In the genomic region with DNA sequence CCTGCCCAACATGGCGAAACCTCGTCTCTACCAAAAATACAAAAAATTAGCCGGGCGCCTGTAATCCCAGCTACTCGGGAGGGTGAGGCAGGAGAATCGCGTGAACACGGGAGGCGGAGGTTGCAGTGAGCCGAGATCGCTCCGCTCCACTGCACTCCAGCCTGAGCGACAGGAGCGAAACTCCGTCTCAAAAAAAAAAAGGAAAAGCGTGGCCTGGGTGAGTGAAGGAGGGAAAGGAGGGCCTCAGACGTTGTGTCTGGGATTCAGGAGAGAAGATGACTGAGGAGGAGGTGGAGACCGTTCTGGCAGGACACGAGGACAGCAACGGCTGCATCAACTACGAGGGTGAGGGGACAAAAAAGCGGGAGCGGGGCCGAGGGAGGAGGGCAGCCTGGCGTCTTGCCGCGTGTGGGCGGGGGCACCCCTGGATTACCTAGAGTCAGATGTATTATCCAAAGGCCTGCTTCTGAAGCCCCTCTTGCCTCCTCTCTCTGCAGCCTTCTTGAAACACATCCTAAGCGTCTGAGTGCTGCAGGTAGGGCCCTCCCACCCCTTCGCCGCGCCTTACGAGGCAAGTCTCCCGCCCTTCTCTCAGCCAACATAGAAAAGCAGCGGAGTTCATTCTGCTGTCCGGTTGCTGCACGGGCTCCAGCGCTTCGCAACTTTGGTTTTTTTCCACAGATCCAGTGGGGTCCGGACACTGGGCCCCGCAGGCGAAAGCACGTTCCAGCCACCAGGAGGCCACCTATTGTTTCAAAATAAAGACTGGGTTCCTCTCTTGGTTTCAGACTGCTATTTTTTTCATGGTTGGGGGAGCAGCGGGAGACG, we compare ENCODE assay signal across 8 cellular contexts. TPM values are rescaled to one million over a fixed set of nuclear protein-coding genes. Genes with fewer than 3 reads are reported as not detected.
DNase-seq lines count a peak whose midpoint lies in the region; ATAC-seq and TF ChIP-seq lines count a peak whose summit lies in the region.

No MANE protein-coding gene starts in this region.

- no peaks in the 10 kb centered on the region for H3K27me3 ChIP-seq in CD4-positive, alpha-beta T cell (ENCODE audit: control insufficient read depth, insufficient read depth, low read length)
- H3K27me3 ChIP-seq in effector memory CD4-positive, alpha-beta T cell (replicated peaks; ENCODE audit: control insufficient read depth, insufficient read depth, low read length, poor library complexity, severe bottlenecking), result no peaks in the 10 kb centered on the region

- peak in 9 of 10 experiments; percentile 32 to 63 (median 46) for DNase-seq in CD4-positive, alpha-beta T cell
- DNase-seq in HPDE6-E6E7 (ENCODE audit: extremely low spot score) (peak; percentile 70), NCI-H82 treated with DMSO at 0.1 percent for 48 hours (lab: John Stamatoyannopoulos, UW; ENCODE audit: unreplicated experiment) (peak; percentile 83), memory B cell (ENCODE audit: low spot score in 2 of 2) (peak; percentile 67 to 74)
- DNase-seq in activated CD8-positive, alpha-beta T cell treated with anti-CD3 and anti-CD28 coated beads, Interleukin-2, amount 10 ng/mL, durations not matched to agents 7 days and 5 days, result peak; percentile 80
- DNase-seq in effector memory CD4-positive, alpha-beta T cell, result peak in 2 of 3 donors; percentile 23 to 58
- DNase-seq in stimulated activated CD8-positive, alpha-beta memory T cell treated with anti-CD3 and anti-CD28 coated beads, Interleukin-12 subunit alpha, Interleukin-12 subunit beta, amount 100 ng/mL, for 24 hours (ENCODE audit: extremely low read depth), result peak; percentile 31

- peak overlapping the region; percentile 77 for H3K4me3 ChIP-seq in effector memory CD4-positive, alpha-beta T cell (ENCODE audit: insufficient read depth, low read depth, low read length, poor library complexity, severe bottlenecking)

- peak overlapping the region; percentile 60 for H3K27ac ChIP-seq in CD4-positive, alpha-beta T cell (ENCODE audit: low read depth, low read length)
- peak overlapping the region; percentile 95 for H3K27ac ChIP-seq in effector memory CD4-positive, alpha-beta T cell (ENCODE audit: insufficient read depth, low read length, poor library complexity, severe bottlenecking)

- no peaks in the 10 kb centered on the region for H3K9me3 ChIP-seq in CD4-positive, alpha-beta T cell (ENCODE audit: control insufficient read depth, low read length)
- no peaks in the 10 kb centered on the region for H3K9me3 ChIP-seq in effector memory CD4-positive, alpha-beta T cell (ENCODE audit: control insufficient read depth, low read length)

- POLR2A ChIA-PET in CD4-positive, alpha-beta T cell (lab: Charles Lee), result interaction anchor here (0.7 to 6.7 kb wide), 7 partner anchors 14 to 932 kb away, joined by 3 to 89 read pairs (median 4); a partner anchor contains a TSS
- POLR2A ChIA-PET in activated CD8-positive, alpha-beta T cell treated with anti-CD3 and anti-CD28 coated beads, Interleukin-2, amount 10 ng/mL, durations not matched to agents 7 days and 5 days (lab: Charles Lee), result interaction anchor here (0.7 to 6.6 kb wide), 8 partner anchors 9 to 294 kb away, joined by 3 to 77 read pairs (median 4); a partner anchor contains a TSS

- H3K27me3 Mint-ChIP-seq in CD4-positive, alpha-beta T cell, result no peaks in the 10 kb centered on the region
- H3K27me3 Mint-ChIP-seq in activated CD8-positive, alpha-beta T cell treated with anti-CD3 and anti-CD28 coated beads, Interleukin-2, amount 10 ng/mL, durations not matched to agents 7 days and 5 days (ENCODE audit: low read depth), result no peaks in the 10 kb centered on the region
- H3K27me3 Mint-ChIP-seq in memory B cell, result no peaks in the 10 kb centered on the region

- peaks cover 43% of the 10 kb centered on the region for H3K4me1 Mint-ChIP-seq in CD4-positive, alpha-beta T cell (ENCODE audit: low read depth)
- H3K4me1 Mint-ChIP-seq in activated CD8-positive, alpha-beta T cell treated with anti-CD3 and anti-CD28 coated beads, Interleukin-2, amount 10 ng/mL, durations not matched to agents 7 days and 5 days (ENCODE audit: low read depth), result peaks cover 68% of the 10 kb centered on the region
- peaks cover 38% of the 10 kb centered on the region for H3K4me1 Mint-ChIP-seq in memory B cell

- ATAC-seq in CD4-positive, alpha-beta T cell (ENCODE audit: poor library complexity), result peak; percentile 38
- peak; percentile 38 for ATAC-seq in GM19395 (IDR thresholded peaks at IDR 0.05; ENCODE audit: unreplicated experiment)
- ATAC-seq in activated CD8-positive, alpha-beta T cell treated with anti-CD3 and anti-CD28 coated beads, Interleukin-2, amount 10 ng/mL, durations not matched to agents 7 days and 5 days, result peak; percentile 53
- ATAC-seq in memory B cell (ENCODE audit: low read depth), result peak; percentile 67

- H3K36me3 Mint-ChIP-seq in CD4-positive, alpha-beta T cell (ENCODE audit: low read depth), result peaks cover 41% of the 10 kb centered on the region
- H3K36me3 Mint-ChIP-seq in activated CD8-positive, alpha-beta T cell treated with anti-CD3 and anti-CD28 coated beads, Interleukin-2, amount 10 ng/mL, durations not matched to agents 7 days and 5 days (ENCODE audit: low read depth), result peaks cover 62% of the 10 kb centered on the region
- peaks cover 17% of the 10 kb centered on the region for H3K36me3 Mint-ChIP-seq in memory B cell

- H3K27ac Mint-ChIP-seq in CD4-positive, alpha-beta T cell, result peak overlapping the region; percentile 92
- peak overlapping the region; percentile 96 for H3K27ac Mint-ChIP-seq in activated CD8-positive, alpha-beta T cell treated with anti-CD3 and anti-CD28 coated beads, Interleukin-2, amount 10 ng/mL, durations not matched to agents 7 days and 5 days
- H3K27ac Mint-ChIP-seq in memory B cell, result peak overlapping the region; percentile 98

- no peaks in the 10 kb centered on the region for H3K9me3 Mint-ChIP-seq in CD4-positive, alpha-beta T cell
- H3K9me3 Mint-ChIP-seq in activated CD8-positive, alpha-beta T cell treated with anti-CD3 and anti-CD28 coated beads, Interleukin-2, amount 10 ng/mL, durations not matched to agents 7 days and 5 days (ENCODE audit: insufficient read depth), result no peaks in the 10 kb centered on the region
- no peaks in the 10 kb centered on the region for H3K9me3 Mint-ChIP-seq in memory B cell

- peak overlapping the region; percentile 96 for H3K4me3 Mint-ChIP-seq in CD4-positive, alpha-beta T cell
- H3K4me3 Mint-ChIP-seq in activated CD8-positive, alpha-beta T cell treated with anti-CD3 and anti-CD28 coated beads, Interleukin-2, amount 10 ng/mL, durations not matched to agents 7 days and 5 days, result peak overlapping the region; percentile 90
- H3K4me3 Mint-ChIP-seq in memory B cell, result peak overlapping the region; percentile 96

- intact Hi-C loops in CD4-positive, alpha-beta T cell (cut with DNase I, micrococcal nuclease), result loop anchor here (1.0 kb wide), 2 partner anchors 29 to 31 kb away; a partner anchor contains a TSS

- CTCF ChIA-PET in CD4-positive, alpha-beta T cell (lab: Charles Lee), result interaction anchor here (1.4 to 2.8 kb wide), 2 partner anchors 31 to 32 kb away, joined by 7 to 10 read pairs (median 8); a partner anchor contains a TSS
- CTCF ChIA-PET in activated CD8-positive, alpha-beta T cell treated with anti-CD3 and anti-CD28 coated beads, Interleukin-2, amount 10 ng/mL, durations not matched to agents 7 days and 5 days (lab: Charles Lee), result interaction anchor here (1.1 to 8.3 kb wide), 4 partner anchors 29 to 39 kb away, joined by 4 to 74 read pairs (median 32); a partner anchor contains a TSS

- H3K36me3 ChIP-seq in effector memory CD4-positive, alpha-beta T cell (ENCODE audit: control insufficient read depth, insufficient read depth, low read length), result peaks cover 18% of the 10 kb centered on the region

- H3K4me1 ChIP-seq in effector memory CD4-positive, alpha-beta T cell (ENCODE audit: control insufficient read depth, insufficient read depth, low read length, poor library complexity, severe bottlenecking), result peaks cover 40% of the 10 kb centered on the region

- TF ChIP-seq CTCF in CD4-positive, alpha-beta T cell (IDR thresholded peaks at IDR 0.05), result peak; percentile 66

RNA-seq across cellular contexts. Expression of a gene that starts 0.7 kb away (rescaled TPM):
- 100 to 1,000 TPM; 670 to 673 TPM for total RNA-seq in CD4-positive, alpha-beta T cell
- total RNA-seq in activated CD8-positive, alpha-beta T cell treated with anti-CD3 and anti-CD28 coated beads, Interleukin-2, amount 10 ng/mL, durations not matched to agents 7 days and 5 days, result 1,000 to 10,000 TPM; 1,527 to 1,542 TPM

RNA-seq across cellular contexts. Expression of a gene that starts 5.0 kb away (rescaled TPM):
- total RNA-seq in CD4-positive, alpha-beta T cell, result 1 to 10 TPM; 6.2 to 6.4 TPM
- 10 to 100 TPM; 60.0 to 60.7 TPM for total RNA-seq in activated CD8-positive, alpha-beta T cell treated with anti-CD3 and anti-CD28 coated beads, Interleukin-2, amount 10 ng/mL, durations not matched to agents 7 days and 5 days

RNA-seq across cellular contexts. Expression of a gene that starts 29.3 kb away (rescaled TPM):
- 10 to 100 TPM; 88.5 to 90.3 TPM for total RNA-seq in CD4-positive, alpha-beta T cell
- 100 to 1,000 TPM; 317 to 333 TPM for total RNA-seq in activated CD8-positive, alpha-beta T cell treated with anti-CD3 and anti-CD28 coated beads, Interleukin-2, amount 10 ng/mL, durations not matched to agents 7 days and 5 days

RNA-seq across cellular contexts. Expression of a gene that starts 31.9 kb away (rescaled TPM):
- total RNA-seq in CD4-positive, alpha-beta T cell, result 100 to 1,000 TPM; 104 to 109 TPM
- total RNA-seq in activated CD8-positive, alpha-beta T cell treated with anti-CD3 and anti-CD28 coated beads, Interleukin-2, amount 10 ng/mL, durations not matched to agents 7 days and 5 days, result 100 to 1,000 TPM; 144 to 154 TPM

RNA-seq across cellular contexts. Expression of a gene that starts 39.3 kb away (rescaled TPM):
- total RNA-seq in CD4-positive, alpha-beta T cell, result 1 to 10 TPM; 6.3 to 8.9 TPM
- 10 to 100 TPM in 1 of 2 experiments, 1 to 10 TPM in 1; 9.1 to 10.6 TPM for total RNA-seq in activated CD8-positive, alpha-beta T cell treated with anti-CD3 and anti-CD28 coated beads, Interleukin-2, amount 10 ng/mL, durations not matched to agents 7 days and 5 days

Comparison
In these comparisons a context has a peak if more than half of its experiments do, and no peak if none do; other contexts are left out.
1. Peak in every context shown above with its lines: DNase-seq, ATAC-seq, H3K4me3 ChIP-seq and H3K27ac ChIP-seq.
2. DNase-seq: peak in every context shown above with its lines; median percentile 83 in NCI-H82 treated with DMSO at 0.1 percent for 48 hours; 80 in activated CD8-positive, alpha-beta T cell treated with anti-CD3 and anti-CD28 coated beads, Interleukin-2, amount 10 ng/mL, durations not matched to agents 7 days and 5 days; 70 in memory B cell; 70 in HPDE6-E6E7; 46 in CD4-positive, alpha-beta T cell; 40 in effector memory CD4-positive, alpha-beta T cell; 31 in stimulated activated CD8-positive, alpha-beta memory T cell treated with anti-CD3 and anti-CD28 coated beads, Interleukin-12 subunit alpha, Interleukin-12 subunit beta, amount 100 ng/mL, for 24 hours.
3. RNA of a gene that starts 5.0 kb away (total RNA-seq): 60.0 to 60.7 TPM in activated CD8-positive, alpha-beta T cell treated with anti-CD3 and anti-CD28 coated beads, Interleukin-2, amount 10 ng/mL, durations not matched to agents 7 days and 5 days; 6.2 to 6.4 TPM in CD4-positive, alpha-beta T cell; every median in the first group is over 4 times any median in the second.